ENCODE assay signal across 7 cellular contexts in the genomic region with DNA sequence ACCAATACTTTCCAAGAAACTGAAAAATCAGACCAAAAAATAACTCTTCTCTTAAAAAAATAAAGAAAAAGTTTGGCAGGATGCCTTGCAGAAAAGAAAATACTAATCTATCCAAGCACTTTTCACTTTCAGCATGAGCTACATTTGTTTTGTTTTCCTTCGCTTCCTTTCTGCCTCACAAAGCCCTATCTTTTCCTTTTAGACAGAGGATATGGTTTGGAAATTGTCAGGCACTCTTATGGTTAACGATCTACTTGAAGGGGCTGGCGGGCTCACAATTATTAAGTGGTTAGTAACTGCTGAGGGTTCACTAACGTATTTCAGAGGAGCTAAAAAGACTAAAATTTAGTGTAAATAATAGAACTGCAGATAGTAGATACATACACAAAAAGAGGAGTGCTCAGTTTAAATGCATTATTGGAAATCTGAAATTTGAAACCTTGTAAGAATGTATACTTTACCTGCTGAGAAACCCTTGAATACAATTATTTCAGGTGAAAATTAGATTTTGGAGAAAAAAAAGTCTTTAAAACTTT. TPM values are rescaled to one million over a fixed set of nuclear protein-coding genes. Genes with fewer than 3 reads are reported as not detected.
DNase-seq lines count a peak whose midpoint lies in the region; ATAC-seq and TF ChIP-seq lines count a peak whose summit lies in the region.

No MANE protein-coding gene starts in this region.

- peak overlapping the region; percentile 86 for H3K4me3 ChIP-seq in H7 (ENCODE audit: insufficient read depth, low read depth, low read length)
- H3K4me3 ChIP-seq in coronary artery = peak overlapping the region; percentile 94

- ATAC-seq in natural killer cell treated with Interleukin-12 subunit alpha and Interleukin-12 subunit beta and Interleukin-15 and Interleukin-18, amount 100 ng/mL, for 72 hours = no peak
- no peak for ATAC-seq in GM21381 (IDR thresholded peaks at IDR 0.05; ENCODE audit: unreplicated experiment)
- ATAC-seq in GM19023 (IDR thresholded peaks at IDR 0.05; ENCODE audit: unreplicated experiment) = no peak
- ATAC-seq in GM21367 (IDR thresholded peaks at IDR 0.05; ENCODE audit: unreplicated experiment) = no peak

- peaks cover 26% of the 10 kb centered on the region; the same call in 1 of the 2 replicates for H3K27me3 ChIP-seq in H7 (ENCODE audit: control insufficient read depth, insufficient read depth, low read length)

- H3K27ac ChIP-seq in coronary artery = peak overlapping the region; percentile 59 to 95

- no peaks in the 10 kb centered on the region for H3K9me3 Mint-ChIP-seq in natural killer cell treated with Interleukin-12 subunit alpha and Interleukin-12 subunit beta and Interleukin-15 and Interleukin-18, amount 100 ng/mL, for 72 hours

- peak overlapping the region; percentile 99 for H3K4me3 Mint-ChIP-seq in natural killer cell treated with Interleukin-12 subunit alpha and Interleukin-12 subunit beta and Interleukin-15 and Interleukin-18, amount 100 ng/mL, for 72 hours

- H3K36me3 Mint-ChIP-seq in natural killer cell treated with Interleukin-12 subunit alpha and Interleukin-12 subunit beta and Interleukin-15 and Interleukin-18, amount 100 ng/mL, for 72 hours = peaks cover 15% of the 10 kb centered on the region

- no peak for DNase-seq in H7
- peak; percentile 86 for DNase-seq in NOMO-1 treated with dmso at 0.1 percent for 144 hours (lab: John Stamatoyannopoulos, UW; ENCODE audit: unreplicated experiment)
- DNase-seq in coronary artery (ENCODE audit: low spot score) = no peak
- DNase-seq in natural killer cell treated with Interleukin-12 subunit alpha and Interleukin-12 subunit beta and Interleukin-15 and Interleukin-18, amount 100 ng/mL, for 72 hours (ENCODE audit: low spot score) = no peak

- H3K4me1 Mint-ChIP-seq in natural killer cell treated with Interleukin-12 subunit alpha and Interleukin-12 subunit beta and Interleukin-15 and Interleukin-18, amount 100 ng/mL, for 72 hours (ENCODE audit: low read depth in 2 of 2) = peaks cover 26 to 30% of the 10 kb centered on the region in 2 donors

- H3K36me3 ChIP-seq in H7 (replicated peaks; ENCODE audit: control insufficient read depth, insufficient read depth, low read length) = no peaks in the 10 kb centered on the region

- TF ChIP-seq CTCF in coronary artery (IDR thresholded peaks at IDR 0.05) = no peak

- peak overlapping the region; percentile 93 to 96 for H3K27ac Mint-ChIP-seq in natural killer cell treated with Interleukin-12 subunit alpha and Interleukin-12 subunit beta and Interleukin-15 and Interleukin-18, amount 100 ng/mL, for 72 hours

- peaks cover 0 to 4% of the 10 kb centered on the region in 2 donors for H3K27me3 Mint-ChIP-seq in natural killer cell treated with Interleukin-12 subunit alpha and Interleukin-12 subunit beta and Interleukin-15 and Interleukin-18, amount 100 ng/mL, for 72 hours

RNA-seq across cellular contexts. Expression of a gene that starts 0.9 kb away (rescaled TPM):
- total RNA-seq in H7 (2014; rRNA removed; shearing (Covaris generic)) = 32.1 and 48.6 TPM in 2 replicates
- total RNA-seq in natural killer cell treated with Interleukin-12 subunit alpha and Interleukin-12 subunit beta and Interleukin-15 and Interleukin-18, amount 100 ng/mL, for 72 hours = 100 to 1,000 TPM; 278 to 404 TPM
